ENCODE assay signal across 9 cellular contexts in genomic region chr1:101259744-101260148, GRCh38. TPM values are rescaled to one million over a fixed set of nuclear protein-coding genes. Genes with fewer than 3 reads are reported as not detected.
DNase-seq lines count a peak whose midpoint lies in the region; ATAC-seq, FAIRE-seq and TF ChIP-seq lines count a peak whose summit lies in the region.
"Had no signal": no experiment of that assay in that cellular context is flagged by ENCODE, and none has a peak within 500 bp of the region (broad histone marks: within the 10 kb centered on the region; RNA-seq: fewer than 3 reads in every experiment).

No MANE protein-coding gene starts in this region.

- no peak overlapping the region for H3K4me3 Mint-ChIP-seq in activated CD4-positive, alpha-beta T cell treated with anti-CD3 and anti-CD28 coated beads for 36 hours
- H3K4me3 Mint-ChIP-seq: H9 had no signal

- H3K9me2 ChIP-seq in SK-N-SH = no peaks in the 10 kb centered on the region

- H3K9me3 ChIP-seq in SK-N-SH (no peaks in the 10 kb centered on the region), esophagus squamous epithelium (no peaks in the 10 kb centered on the region), spleen (no peaks in the 10 kb centered on the region), small intestine (ENCODE audit: control insufficient read depth, low read depth) (no peaks in the 10 kb centered on the region)

- no peaks in the 10 kb centered on the region for H3K79me2 ChIP-seq in SK-N-SH (ENCODE audit: insufficient read depth)

- no peak overlapping the region for H2AFZ ChIP-seq in SK-N-SH (ENCODE audit: low read depth)

- CTCF ChIA-PET in activated CD4-positive, alpha-beta T cell treated with anti-CD3 and anti-CD28 coated beads for 36 hours (lab: Charles Lee) = interaction anchor here (0.6 to 2.8 kb wide), 9 partner anchors 11 to 828 kb away, joined by 3 to 12 read pairs (median 5); no protein-coding TSS in a partner anchor
- CTCF ChIA-PET in SK-N-SH (lab: Yijun Ruan, JAX) = interaction anchor here (2.2 kb wide), 1 partner anchor 29 kb away, joined by 12 read pairs; no protein-coding TSS in a partner anchor

- no peaks in the 10 kb centered on the region for H3K27me3 Mint-ChIP-seq in activated CD4-positive, alpha-beta T cell treated with anti-CD3 and anti-CD28 coated beads for 36 hours

- peak; percentile 65 for ATAC-seq in activated CD4-positive, alpha-beta T cell treated with anti-CD3 and anti-CD28 coated beads for 36 hours
- ATAC-seq in GM19324 (IDR thresholded peaks at IDR 0.05; ENCODE audit: low FRiP score, unreplicated experiment) = no peak

- no peaks in the 10 kb centered on the region for H3K9me3 Mint-ChIP-seq in activated CD4-positive, alpha-beta T cell treated with anti-CD3 and anti-CD28 coated beads for 36 hours (ENCODE audit: low read depth)
- H3K9me3 Mint-ChIP-seq: H9 had no signal

- H3K27ac ChIP-seq in SK-N-SH (ENCODE audit: low read depth in 2 of 2, low read length in 1 of 2) = peak overlapping the region in 1 of 2 experiments; percentile 63; a peak in 2 of 4 replicates
- H3K27ac ChIP-seq in esophagus squamous epithelium = peak overlapping the region in 3 of 4 donors; percentile 42 to 53 (median 48)
- peak overlapping the region in 6 of 8 donors; percentile 60 to 83 (median 71) for H3K27ac ChIP-seq in spleen
- H3K27ac ChIP-seq in small intestine (ENCODE audit: low read depth in 1 of 2, low read length in 1 of 2) = no peak overlapping the region

- H3K36me3 ChIP-seq in SK-N-SH (replicated peaks in 1 of 2; ENCODE audit: control insufficient read depth in 1 of 2, insufficient read depth in 2 of 2, low read length in 1 of 2) (no peaks in the 10 kb centered on the region), esophagus squamous epithelium (no peaks in the 10 kb centered on the region), spleen (no peaks in the 10 kb centered on the region), small intestine (ENCODE audit: control insufficient read depth in 2 of 2, insufficient read depth in 2 of 2, low read length in 2 of 2) (no peaks in the 10 kb centered on the region)

- H3K9ac ChIP-seq in SK-N-SH = no peak overlapping the region

- peaks cover 16% of the 10 kb centered on the region for H3F3A ChIP-seq in SK-N-SH (replicated peaks; ENCODE audit: insufficient read depth)

- peaks cover 74% of the 10 kb centered on the region for H3K4me1 Mint-ChIP-seq in activated CD4-positive, alpha-beta T cell treated with anti-CD3 and anti-CD28 coated beads for 36 hours

- no peak for TF ChIP-seq POLR2A in esophagus squamous epithelium (IDR thresholded peaks at IDR 0.05)
- TF ChIP-seq POLR2A in spleen (IDR thresholded peaks at IDR 0.05) = no peak

- no peak overlapping the region for H3K4me3 ChIP-seq in SK-N-SH (ENCODE audit: low read depth in 2 of 2, low read length in 1 of 2)
- H3K4me3 ChIP-seq in esophagus squamous epithelium = no peak overlapping the region
- H3K4me3 ChIP-seq in spleen = no peak overlapping the region
- no peak overlapping the region for H3K4me3 ChIP-seq in small intestine (ENCODE audit: low read depth in 1 of 2, low read length in 2 of 2)

- TF ChIP-seq CTCF in SK-N-SH (IDR thresholded peaks at IDR 0.05) = no peak
- TF ChIP-seq CTCF in esophagus squamous epithelium (IDR thresholded peaks at IDR 0.05) = no peak
- no peak for TF ChIP-seq CTCF in spleen (IDR thresholded peaks at IDR 0.05 in 8 of 11, conservative IDR thresholded peaks at IDR 0.05 in 3 of 11)

- no peak for FAIRE-seq in small intestine (lab: Jason Lieb, UNC)

- peaks cover 3% of the 10 kb centered on the region for H3K36me3 Mint-ChIP-seq in activated CD4-positive, alpha-beta T cell treated with anti-CD3 and anti-CD28 coated beads for 36 hours (ENCODE audit: low read depth)

- no peak for DNase-seq in activated CD4-positive, alpha-beta T cell treated with anti-CD3 and anti-CD28 coated beads for 36 hours
- DNase-seq in activated CD4-positive, alpha-beta T cell treated with anti-CD3 and anti-CD28 coated beads, Interleukin-2, amount 50 U/mL, for 48 hours = no peak
- DNase-seq in SK-N-SH (no peak), esophagus squamous epithelium (lab: John Stamatoyannopoulos, UW) (no peak), spleen (no peak), small intestine (no peak), 8988T (no peak)
- DNase-seq: H9 had no signal

- intact Hi-C loops in activated CD4-positive, alpha-beta T cell treated with anti-CD3 and anti-CD28 coated beads for 36 hours (cut with DNase I, micrococcal nuclease) = loop anchor here in 1 of 2 experiments (1.0 to 2.0 kb wide), 2 partner anchors 25 to 81 kb away; no protein-coding TSS in a partner anchor
- intact Hi-C loops in esophagus squamous epithelium (cut with DNase I) = no loop called here
- intact Hi-C loops in spleen (cut with DNase I; ENCODE audit: low total_unique reads) = no loop called here

- POLR2A ChIA-PET in activated CD4-positive, alpha-beta T cell treated with anti-CD3 and anti-CD28 coated beads for 36 hours (lab: Charles Lee) = interaction anchor here (0.8 kb wide), 1 partner anchor 130 kb away, joined by 4 read pairs; no protein-coding TSS in a partner anchor
- POLR2A ChIA-PET in SK-N-SH (lab: Yijun Ruan, JAX) = no interaction called here

- peak overlapping the region; percentile 64 for H3K27ac Mint-ChIP-seq in activated CD4-positive, alpha-beta T cell treated with anti-CD3 and anti-CD28 coated beads for 36 hours
- H3K27ac Mint-ChIP-seq: H9 had no signal

- H3K4me2 ChIP-seq in SK-N-SH = peak overlapping the region; percentile 25; the same call in 1 of the 2 replicates

- H4K20me1 ChIP-seq in SK-N-SH (ENCODE audit: insufficient read depth) = no peaks in the 10 kb centered on the region

- H3K27me3 ChIP-seq in SK-N-SH (ENCODE audit: insufficient read depth) (no peaks in the 10 kb centered on the region), esophagus squamous epithelium (no peaks in the 10 kb centered on the region), spleen (replicated peaks in 1 of 7) (no peaks in the 10 kb centered on the region), small intestine (ENCODE audit: control insufficient read depth in 2 of 2, insufficient read depth in 2 of 2, low read length in 2 of 2) (no peaks in the 10 kb centered on the region)

- no peak for TF ChIP-seq RAD21 in SK-N-SH (IDR thresholded peaks at IDR 0.05; ENCODE audit: low read length)

- H3K4me1 ChIP-seq in SK-N-SH (ENCODE audit: control insufficient read depth in 1 of 2, insufficient read depth in 2 of 2, low read depth in 1 of 2, low read length in 1 of 2) = peaks cover 7 to 20% of the 10 kb centered on the region in 2 experiments; a peak in 3 of 4 replicates
- H3K4me1 ChIP-seq in esophagus squamous epithelium = peaks cover 0 to 48% (median 9%) of the 10 kb centered on the region in 3 donors
- peaks cover 33 to 79% (median 73%) of the 10 kb centered on the region in 6 donors for H3K4me1 ChIP-seq in spleen
- H3K4me1 ChIP-seq in small intestine (ENCODE audit: control insufficient read depth in 2 of 2, insufficient read depth in 1 of 2, low read depth in 1 of 2, low read length in 1 of 2) = peaks cover 3 to 7% of the 10 kb centered on the region in 2 donors

- peak in 1 of 2 experiments; percentile 41; a peak in 1 of 4 replicates for TF ChIP-seq EP300 in SK-N-SH (IDR thresholded peaks at IDR 0.05; ENCODE audit: borderline replicate concordance in 1 of 2, low read depth in 1 of 2, low read length in 1 of 2)

TF ChIP-seq in SK-N-SH, 30 proteins besides CTCF, POLR2A, EP300 and RAD21 (continues in another document):
- TF ChIP-seq RFX5 (IDR thresholded peaks at IDR 0.05; ENCODE audit: low read length) (no peak), TCF12 (IDR thresholded peaks at IDR 0.05) (peak; percentile 36; the same call in 1 of the 2 replicates), TEAD4 (IDR thresholded peaks at IDR 0.05; ENCODE audit: borderline replicate concordance, insufficient read depth) (0 out of 2 replicates have a peak, but pooled peaks have one; percentile 18), FOSL2 (IDR thresholded peaks at IDR 0.05; ENCODE audit: borderline replicate concordance, low read depth) (peak; percentile 74), PBX3 (IDR thresholded peaks at IDR 0.05) (peak; percentile 89), NFIC (IDR thresholded peaks at IDR 0.05; ENCODE audit: borderline replicate concordance) (no peak), JUND (IDR thresholded peaks at IDR 0.05) (peak; percentile 74), IRF3 (IDR thresholded peaks at IDR 0.05; ENCODE audit: low read depth, low read length) (no peak), FOXM1 (IDR thresholded peaks at IDR 0.05; ENCODE audit: low read depth) (no peak)

RNA-seq across cellular contexts. Expression of gene S1PR1, which starts 22.9 kb away (rescaled TPM):
- total RNA-seq in activated CD4-positive, alpha-beta T cell treated with anti-CD3 and anti-CD28 coated beads for 36 hours = 100 to 1,000 TPM; 109 to 130 TPM
- polyA plus RNA-seq in SK-N-SH (2012; rRNA removed) (5.9 and 6.5 TPM in 2 replicates), spleen (10 to 100 TPM; 42.5 to 53.9 (median 45.4) TPM), small intestine (10 to 100 TPM in 1 of 3 donors, 1 to 10 TPM in 1, under 1 TPM in 1; 0.45 to 42.4 (median 1.9) TPM)
- polyA plus RNA-seq in SK-N-SH (2012; cell fraction: cytosol; rRNA removed) = 3.9 and 5.5 TPM in 2 replicates
- polyA plus RNA-seq in SK-N-SH (2012; cell fraction: nucleus; rRNA removed) = 2.0 and 4.0 TPM in 2 replicates
- total RNA-seq in esophagus squamous epithelium (10 to 100 TPM in 2 of 4 donors, 1 to 10 TPM in 2; 2.8 to 31.1 (median 10.3) TPM), spleen (100 to 1,000 TPM in 6 of 7 donors, 10 to 100 TPM in 1; 83.9 to 219 (median 158) TPM)

Comparison
In these comparisons a context has a peak if more than half of its experiments do, and no peak if none do; other contexts are left out.
1. H3K27ac ChIP-seq: peak in esophagus squamous epithelium (3 of 4) and spleen (6 of 8); none in small intestine (0 of 2).